In genomic region chrX:130702867-130703707, GRCh38 we compare ENCODE assay signal across 24 cellular contexts.
A peak's percentile ranks its signal among the peaks of the same experiment; 100 is the strongest.
DNase-seq lines count a peak whose midpoint lies in the region; ATAC-seq and TF ChIP-seq lines count a peak whose summit lies in the region.
"Had no signal": no experiment of that assay in that cellular context is flagged by ENCODE, and none has a peak within 500 bp of the region (broad histone marks: within the 10 kb centered on the region; RNA-seq: fewer than 3 reads in every experiment).

No MANE protein-coding gene starts in this region.

- no peaks in the 10 kb centered on the region for H3K4me1 ChIP-seq in fibroblast of lung (ENCODE audit: control insufficient read depth, extremely low read depth, insufficient read depth, low read length)

- H3K4me3 ChIP-seq in fibroblast of lung (replicated peaks in 1 of 4; ENCODE audit: control extremely low read depth in 1 of 4, insufficient read depth in 1 of 4, low read depth in 3 of 4, low read length in 4 of 4), result no peak overlapping the region

- no peak overlapping the region for H2AFZ ChIP-seq in fibroblast of lung (ENCODE audit: low read length)

- DNase-seq in AG20443 (ENCODE audit: low spot score) (peak; percentile 11), NCI-H446 treated with DMSO at 0.1 percent for 48 hours (lab: John Stamatoyannopoulos, UW) (peak; percentile 17), fibroblast of lung (ENCODE audit: low read depth in 2 of 2) (peak; percentile 13 to 25), pulmonary artery endothelial cell (ENCODE audit: low read depth, low spot score) (peak; percentile 5), AG08396 (ENCODE audit: low spot score) (no peak), amniotic stem cell (lab: John Stamatoyannopoulos, UW) (no peak)
- DNase-seq: activated CD4-positive, alpha-beta memory T cell treated with anti-CD3 and anti-CD28 coated beads for 36 hours; activated naive CD4-positive, alpha-beta T cell treated with anti-CD3 and anti-CD28 coated beads for 36 hours; CD8-positive, alpha-beta memory T cell; DND-41; effector memory CD4-positive, alpha-beta T cell; foreskin melanocyte; NCI-H1436 treated with DMSO at 0.1 percent for 48 hours; NCI-H2171 treated with DMSO at 0.1 percent for 48 hours; NCI-H748 treated with DMSO at 0.1 percent for 48 hours; posterior cingulate gyrus; SHP77; small intestine; stimulated activated CD4-positive, alpha-beta T cell treated with anti-CD3 and anti-CD28 coated beads, Interleukin-4, amount 100 ng/mL, for 4 hours; T-helper 17 cell; WERI-Rb-1 had no signal

- H3K4me2 ChIP-seq in fibroblast of lung (ENCODE audit: extremely low read depth, insufficient read depth, low read length), result no peak overlapping the region

- no peaks in the 10 kb centered on the region for H3K36me3 ChIP-seq in fibroblast of lung (ENCODE audit: control insufficient read depth, insufficient read depth, low read length)
- H3K36me3 ChIP-seq: WERI-Rb-1 had no signal

- no peak overlapping the region for H3K27ac ChIP-seq in fibroblast of lung (ENCODE audit: insufficient read depth, low read length)
- H3K27ac ChIP-seq: WERI-Rb-1 had no signal

- H3K9ac ChIP-seq in fibroblast of lung (ENCODE audit: insufficient read depth, low read length), result no peak overlapping the region

- H3K9me3 ChIP-seq in fibroblast of lung (ENCODE audit: control insufficient read depth, insufficient read depth, low read depth, low read length), result no peaks in the 10 kb centered on the region

- H3K27me3 ChIP-seq in fibroblast of lung (ENCODE audit: control insufficient read depth, insufficient read depth, low read length), result no peaks in the 10 kb centered on the region

- ATAC-seq in GM18861 (IDR thresholded peaks at IDR 0.05; ENCODE audit: unreplicated experiment) (no peak), GM19395 (IDR thresholded peaks at IDR 0.05; ENCODE audit: unreplicated experiment) (no peak)
- ATAC-seq: natural killer cell treated with Interleukin-12 subunit alpha and Interleukin-12 subunit beta and Interleukin-15 and Interleukin-18, amount 100 ng/mL, for 72 hours; T-helper 17 cell had no signal

- H3K79me2 ChIP-seq in fibroblast of lung (ENCODE audit: control insufficient read depth, insufficient read depth, low read length), result no peaks in the 10 kb centered on the region

- no peaks in the 10 kb centered on the region for H4K20me1 ChIP-seq in fibroblast of lung (ENCODE audit: control insufficient read depth, extremely low read depth, insufficient read depth, low read length)

- no peak for TF ChIP-seq CTCF in fibroblast of lung (conservative IDR thresholded peaks at IDR 0.05 in 1 of 2, IDR thresholded peaks at IDR 0.05 in 1 of 2; ENCODE audit: low read depth in 1 of 2, low read length in 2 of 2)

Comparison
In these comparisons a context has a peak if more than half of its experiments do, and no peak if none do; other contexts are left out.
1. DNase-seq: peak in AG20443 (single experiment), NCI-H446 treated with DMSO at 0.1 percent for 48 hours (single experiment), fibroblast of lung (2 of 2) and pulmonary artery endothelial cell (single experiment); none in AG08396 (single experiment) and amniotic stem cell (single experiment).